30 cellular contexts compared by ENCODE assay signal in the genomic region with DNA sequence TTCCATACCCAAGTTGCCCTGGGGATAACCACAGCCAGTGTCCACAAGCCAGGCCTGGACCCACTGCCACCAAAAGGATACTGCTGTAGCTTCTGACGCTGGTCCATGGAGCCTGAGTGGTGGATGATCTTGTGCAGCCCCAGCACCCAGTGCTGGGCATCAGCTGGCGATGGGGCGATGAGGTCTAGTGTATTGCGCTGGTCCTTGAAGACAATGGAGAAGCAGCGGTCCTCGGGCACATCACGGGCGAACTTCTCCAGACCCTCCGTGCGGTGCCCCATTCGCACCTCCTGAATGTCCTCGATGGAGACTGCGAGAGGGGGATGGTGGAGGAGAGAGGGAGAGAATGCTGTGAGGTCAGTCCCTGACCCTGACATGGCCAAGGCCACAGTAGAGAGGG. TPM values are rescaled to one million over a fixed set of nuclear protein-coding genes. Genes with fewer than 3 reads are reported as not detected.
DNase-seq lines count a peak whose midpoint lies in the region; ATAC-seq, FAIRE-seq and TF ChIP-seq lines count a peak whose summit lies in the region.
"Had no signal": no experiment of that assay in that cellular context is flagged by ENCODE, and none has a peak within 500 bp of the region (broad histone marks: within the 10 kb centered on the region; RNA-seq: fewer than 3 reads in every experiment).

No MANE protein-coding gene starts in this region.

- peaks cover 3% of the 10 kb centered on the region; the same call in 1 of the 2 replicates for H4K20me1 ChIP-seq in K562 (replicated peaks; ENCODE audit: control insufficient read depth, insufficient read depth, low read length)

- peaks cover 51 to 55% of the 10 kb centered on the region in 2 experiments for H3K4me1 ChIP-seq in K562 (replicated peaks in 1 of 2; ENCODE audit: control insufficient read depth in 2 of 2, insufficient read depth in 2 of 2, low read length in 2 of 2)
- peaks cover 29% of the 10 kb centered on the region for H3K4me1 ChIP-seq in mucosa of descending colon (ENCODE audit: low read depth)
- no peaks in the 10 kb centered on the region for H3K4me1 ChIP-seq in sigmoid colon
- no peaks in the 10 kb centered on the region for H3K4me1 ChIP-seq in gastrocnemius medialis
- H3K4me1 ChIP-seq: A549, HAP-1 had no signal

- in situ Hi-C loops in K562 (cut with MboI), result no loop called here
- in situ Hi-C loops in gastrocnemius medialis (cut with MboI; ENCODE audit: low sequenced_read_pairs in 4 of 4), result no loop called here

- H3K9me1 ChIP-seq in K562 (ENCODE audit: control insufficient read depth, insufficient read depth, low read length), result peaks cover 6% of the 10 kb centered on the region

- no peak for TF ChIP-seq EP300 in K562 (IDR thresholded peaks at IDR 0.05; ENCODE audit: low read length)
- TF ChIP-seq EP300 in sigmoid colon (IDR thresholded peaks at IDR 0.05), result no peak

- peaks cover 77% of the 10 kb centered on the region for H3K36me3 Mint-ChIP-seq in CD4-positive, alpha-beta T cell (ENCODE audit: low read depth)

- no peak overlapping the region for H2AFZ ChIP-seq in K562 (ENCODE audit: low read depth, low read length)

- BruUV-seq in K562 (replicated peaks; lab: Mats Ljungman, UMichigan), result no TSS peak

- no peak for ATAC-seq in CD4-positive, alpha-beta T cell (ENCODE audit: poor library complexity)
- ATAC-seq in K562 (no peak), mucosa of descending colon (no peak), GM18858 (IDR thresholded peaks at IDR 0.05; ENCODE audit: unreplicated experiment) (no peak), GM21825 (IDR thresholded peaks at IDR 0.05; ENCODE audit: unreplicated experiment) (no peak), GM19328 (IDR thresholded peaks at IDR 0.05; ENCODE audit: unreplicated experiment) (no peak), gastrocnemius medialis (no peak)
- ATAC-seq: A549 had no signal

- peaks cover under 1% of the 10 kb centered on the region for H3K4me1 Mint-ChIP-seq in CD4-positive, alpha-beta T cell (ENCODE audit: low read depth)

- no peaks in the 10 kb centered on the region for H3K27me3 ChIP-seq in CD4-positive, alpha-beta T cell (ENCODE audit: control insufficient read depth, insufficient read depth, low read length)
- H3K27me3 ChIP-seq in K562 (ENCODE audit: control insufficient read depth in 2 of 2, insufficient read depth in 2 of 2, low read length in 2 of 2) (no peaks in the 10 kb centered on the region), sigmoid colon (no peaks in the 10 kb centered on the region), gastrocnemius medialis (no peaks in the 10 kb centered on the region)

- H3K4me3 Mint-ChIP-seq in CD4-positive, alpha-beta T cell, result no peak overlapping the region
- H3K4me3 Mint-ChIP-seq: HFFc6, IgD-negative memory B cell had no signal

- POLR2A ChIA-PET in CD4-positive, alpha-beta T cell (lab: Charles Lee), result no interaction called here
- POLR2A ChIA-PET in K562 (lab: Yijun Ruan, JAX), result interaction anchor here (0.6 to 1.2 kb wide), 2 partner anchors 13 to 401 kb away, joined by 3 read pairs; no protein-coding TSS in a partner anchor

- no peak for TF ChIP-seq RAD21 in K562 (CRISPR knock-in tag; conservative IDR thresholded peaks at IDR 0.05 in 1 of 2, IDR thresholded peaks at IDR 0.05 in 1 of 2)

- peaks cover 62% of the 10 kb centered on the region for H3K36me3 ChIP-seq in K562 (ENCODE audit: control insufficient read depth, insufficient read depth, low read length)
- no peaks in the 10 kb centered on the region for H3K36me3 ChIP-seq in mucosa of descending colon (ENCODE audit: low read depth)
- H3K36me3 ChIP-seq in sigmoid colon, result peaks cover 16 to 57% (median 23%) of the 10 kb centered on the region in 4 donors
- H3K36me3 ChIP-seq in gastrocnemius medialis, result peaks cover 0 to 23% of the 10 kb centered on the region in 2 donors

- H3K9ac ChIP-seq in K562 (ENCODE audit: insufficient read depth in 1 of 2, low read depth in 2 of 2, low read length in 2 of 2), result peak overlapping the region; percentile 6 to 96; a peak in 3 of 4 replicates

- H3K79me2 ChIP-seq in K562 (ENCODE audit: control insufficient read depth, insufficient read depth, low read length), result peaks cover 69% of the 10 kb centered on the region

- no peak for TF ChIP-seq CTCF in CD4-positive, alpha-beta T cell (IDR thresholded peaks at IDR 0.05)
- TF ChIP-seq CTCF in K562 (IDR thresholded peaks at IDR 0.05 in 2 of 3, conservative IDR thresholded peaks at IDR 0.05 in 1 of 3; ENCODE audit: insufficient read depth in 2 of 3, low read depth in 1 of 3, low read length in 3 of 3) (no peak), mucosa of descending colon (IDR thresholded peaks at IDR 0.05) (no peak), sigmoid colon (IDR thresholded peaks at IDR 0.05) (no peak), gastrocnemius medialis (IDR thresholded peaks at IDR 0.05 in 4 of 5, conservative IDR thresholded peaks at IDR 0.05 in 1 of 5) (no peak)

- H3K9me3 ChIP-seq in CD4-positive, alpha-beta T cell (ENCODE audit: control insufficient read depth, low read length), result peaks cover 7% of the 10 kb centered on the region
- H3K9me3 ChIP-seq in K562 (replicated peaks; ENCODE audit: control insufficient read depth, insufficient read depth, low read depth, low read length) (no peaks in the 10 kb centered on the region), mucosa of descending colon (no peaks in the 10 kb centered on the region), sigmoid colon (peaks cover 0 to 2% (median 0%) of the 10 kb centered on the region in 4 donors), gastrocnemius medialis (no peaks in the 10 kb centered on the region)
- H3K9me3 ChIP-seq: HAP-1 had no signal

- H3K27ac ChIP-seq in CD4-positive, alpha-beta T cell (ENCODE audit: low read depth, low read length), result no peak overlapping the region
- H3K27ac ChIP-seq in K562 (ENCODE audit: extremely low read depth, low read depth, low read length), result peak overlapping the region; percentile 79; the same call in 2 of the 3 replicates
- no peak overlapping the region for H3K27ac ChIP-seq in sigmoid colon
- H3K27ac ChIP-seq in gastrocnemius medialis, result no peak overlapping the region
- H3K27ac ChIP-seq: A549, HL-60 had no signal

- no peaks in the 10 kb centered on the region for H3K27me3 Mint-ChIP-seq in CD4-positive, alpha-beta T cell
- H3K27me3 Mint-ChIP-seq: IgD-negative memory B cell had no signal

- intact Hi-C loops in CD4-positive, alpha-beta T cell (cut with DNase I, micrococcal nuclease), result no loop called here
- intact Hi-C loops in K562 (cut with micrococcal nuclease), result no loop called here
- intact Hi-C loops in mucosa of descending colon (cut with DNase I, micrococcal nuclease), result no loop called here
- intact Hi-C loops in sigmoid colon (cut with DNase I), result no loop called here
- intact Hi-C loops in gastrocnemius medialis (cut with DNase I; ENCODE audit: low total_unique reads), result no loop called here

- H3K4me2 ChIP-seq in K562 (ENCODE audit: insufficient read depth, low read length), result peak overlapping the region; percentile 95
- H3K4me2 ChIP-seq: A549 had no signal

- no peak for TF ChIP-seq POLR2A in K562 (conservative IDR thresholded peaks at IDR 0.05)
- no peak for TF ChIP-seq POLR2A in sigmoid colon (IDR thresholded peaks at IDR 0.05)
- no peak for TF ChIP-seq POLR2A in gastrocnemius medialis (IDR thresholded peaks at IDR 0.05)

- CTCF ChIA-PET in CD4-positive, alpha-beta T cell (lab: Charles Lee), result no interaction called here
- CTCF ChIA-PET in K562 (lab: Yijun Ruan, JAX; ENCODE audit: low intra/inter-chr PET ratio), result no interaction called here

- 95% methylated on average over 9 of the region's 13 CpGs for WGBS in K562 (ENCODE audit: insufficient coverage, low coverage, missing lambda C conversion rate)
- WGBS in sigmoid colon, 2 donors, result 98% methylated on average over 13 of the region's 13 CpGs

- no peak overlapping the region; the same call in 1 of the 2 replicates for H3K4me3 ChIP-seq in K562
- no peak overlapping the region for H3K4me3 ChIP-seq in mucosa of descending colon
- no peak overlapping the region for H3K4me3 ChIP-seq in sigmoid colon
- no peak overlapping the region for H3K4me3 ChIP-seq in gastrocnemius medialis
- H3K4me3 ChIP-seq: A549, HAP-1 had no signal

- FAIRE-seq in K562 (lab: Jason Lieb, UNC), result no peak
- FAIRE-seq: A549, GM12891, GM19239 had no signal

- peak overlapping the region; percentile 31 for H3K27ac Mint-ChIP-seq in CD4-positive, alpha-beta T cell
- H3K27ac Mint-ChIP-seq: HFFc6, IgD-negative memory B cell had no signal

- no peak for DNase-seq in CD4-positive, alpha-beta T cell
- no peak for DNase-seq in K562 (ENCODE audit: extremely low read depth in 1 of 4, low spot score in 3 of 4)
- DNase-seq in mucosa of descending colon, result peak in 2 of 3 donors; percentile 28 to 52
- peak; percentile 60 for DNase-seq in sigmoid colon
- no peak for DNase-seq in gastrocnemius medialis
- DNase-seq: AML-193, C1 segment of cervical spinal cord, Calu3, DMS79 treated with DMSO at 0.1 percent for 48 hours, GF-D8, GOT3, HFFc6, NCI-H1048, NCI-H1417, NCI-H1694 treated with DMSO at 0.1 percent for 48 hours, NCI-H2081, NCI-H2227 treated with DMSO at 0.1 percent for 48 hours, NCI-H526 treated with DMSO at 0.1 percent for 48 hours, Right ventricle myocardium superior, RPMI8226 had no signal

- H3K9me3 Mint-ChIP-seq in CD4-positive, alpha-beta T cell, result no peaks in the 10 kb centered on the region
- H3K9me3 Mint-ChIP-seq: HFFc6 had no signal

RNA-seq across cellular contexts. Expression of gene PLCD1, which starts 13.0 kb away (rescaled TPM):
- total RNA-seq in CD4-positive, alpha-beta T cell, result 10 to 100 TPM; 67.0 to 69.8 TPM
- 283 and 655 TPM in 2 replicates for total RNA-seq in K562 (2011; cell fraction: chromatin; rRNA removed; ENCODE audit: low replicate concordance)
- 463 and 540 TPM in 2 replicates for total RNA-seq in K562 (2011; cell fraction: nucleolus; rRNA removed)
- 244 and 351 TPM in 2 replicates for total RNA-seq in K562 (2011; cell fraction: nucleoplasm; rRNA removed)
- total RNA-seq in K562 (2014; rRNA removed), result 152 and 190 TPM in 2 replicates
- total RNA-seq in K562 (2014; rRNA removed; fragmentation: Illumina TruSeq; extraction: Trizol), result 60.7 and 88.3 TPM in 2 replicates
- 47.5 and 50.1 TPM in 2 replicates for total RNA-seq in K562 (2015; rRNA removed; fragmentation: Illumina TruSeq; extraction: Trizol)
- 149 and 161 TPM in 2 replicates for total RNA-seq in K562 (2021)
- polyA plus RNA-seq in K562 (2011; rRNA removed), result 209 and 284 TPM in 2 replicates
- 214 and 249 TPM in 2 replicates for polyA plus RNA-seq in K562 (2011; cell fraction: cytosol; rRNA removed)
- 1,089 and 1,150 TPM in 2 replicates for polyA plus RNA-seq in K562 (2011; cell fraction: nucleus; rRNA removed)
- polyA plus RNA-seq in K562 (2012), result 67.9 and 83.7 TPM in 2 replicates
- polyA plus RNA-seq in K562 (2014; fragmentation: Illumina TruSeq; extraction: Trizol), result 135 and 145 TPM in 2 replicates
- 10 to 100 TPM in 1 of 2 experiments, 1 to 10 TPM in 1; 5.4 to 11.0 TPM for polyA plus RNA-seq in K562 (2014; fragmentation: Nextera tagmentation; extraction: Ambion mirVana)
- polyA plus RNA-seq in K562 (2014; rRNA removed), result 116 and 140 TPM in 2 replicates
- polyA minus RNA-seq in K562 (2011; rRNA and poly(A)+ RNA removed), result 191 and 192 TPM in 2 replicates
- 144 and 183 TPM in 2 replicates for polyA minus RNA-seq in K562 (2011; cell fraction: cytosol; rRNA and poly(A)+ RNA removed)
- polyA minus RNA-seq in K562 (2011; cell fraction: nucleus; rRNA and poly(A)+ RNA removed), result 158 and 240 TPM in 2 replicates
- 100 to 1,000 TPM in 1 of 3 donors, 10 to 100 TPM in 2; 38.2 to 113 (median 66.5) TPM for total RNA-seq in mucosa of descending colon
- total RNA-seq in sigmoid colon, result 10 to 100 TPM; 10.3 to 22.7 (median 14.2) TPM
- 100 to 1,000 TPM in 1 of 3 donors, 10 to 100 TPM in 2; 29.0 to 139 (median 85.9) TPM for polyA plus RNA-seq in sigmoid colon
- 1 to 10 TPM; 2.4 to 6.2 (median 4.7) TPM for total RNA-seq in gastrocnemius medialis

RNA-seq across cellular contexts. Expression of gene DLEC1, which starts 22.6 kb away (rescaled TPM):
- total RNA-seq in CD4-positive, alpha-beta T cell, result 1 to 10 TPM; 4.4 to 5.1 TPM
- total RNA-seq in K562 (2011; cell fraction: chromatin; rRNA removed; ENCODE audit: low replicate concordance), result 0.12 TPM in 1 of 2 replicates, not detected in the other
- total RNA-seq in K562 (2011; cell fraction: nucleolus; rRNA removed), result not detected in 2 replicates
- not detected in 2 replicates for total RNA-seq in K562 (2011; cell fraction: nucleoplasm; rRNA removed)
- total RNA-seq in K562 (2014; rRNA removed) (not detected in 2 replicates), K562 (2014; rRNA removed; fragmentation: Illumina TruSeq; extraction: Trizol) (not detected in 2 replicates), K562 (2015; rRNA removed; fragmentation: Illumina TruSeq; extraction: Trizol) (not detected in 2 replicates), K562 (2021) (0.02 TPM in 1 of 2 replicates, not detected in the other), mucosa of descending colon (1 to 10 TPM in 2 of 3 donors, under 1 TPM in 1; 0.73 to 1.7 (median 1.5) TPM), sigmoid colon (under 1 TPM; 0.16 to 0.41 (median 0.32) TPM), gastrocnemius medialis (not detected)
- polyA plus RNA-seq in K562 (2011; rRNA removed) (not detected in 2 replicates), K562 (2014; fragmentation: Illumina TruSeq; extraction: Trizol) (not detected in 2 replicates), K562 (2014; fragmentation: Nextera tagmentation; extraction: Ambion mirVana) (under 1 TPM; 0.07 to 0.08 TPM), K562 (2014; rRNA removed) (not detected in 2 replicates), sigmoid colon (under 1 TPM; 0.42 to 0.60 (median 0.46) TPM)
- polyA plus RNA-seq in K562 (2011; cell fraction: cytosol; rRNA removed), result 0.01 TPM in 1 of 2 replicates, not detected in the other
- 0.06 and 0.18 TPM in 2 replicates for polyA plus RNA-seq in K562 (2011; cell fraction: nucleus; rRNA removed)
- 0.10 and 0.18 TPM in 2 replicates for polyA plus RNA-seq in K562 (2012)
- not detected in 2 replicates for polyA minus RNA-seq in K562 (2011; rRNA and poly(A)+ RNA removed)
- polyA minus RNA-seq in K562 (2011; cell fraction: cytosol; rRNA and poly(A)+ RNA removed), result not detected in 2 replicates
- polyA minus RNA-seq in K562 (2011; cell fraction: nucleus; rRNA and poly(A)+ RNA removed), result not detected in 2 replicates
- total RNA-seq: SK-MEL-5 had no signal

RNA-seq across cellular contexts. Expression of gene VILL, which starts 25.8 kb away (rescaled TPM):
- total RNA-seq in CD4-positive, alpha-beta T cell, result 10 to 100 TPM; 23.2 to 24.4 TPM
- 21.1 and 67.2 TPM in 2 replicates for total RNA-seq in K562 (2011; cell fraction: chromatin; rRNA removed; ENCODE audit: low replicate concordance)
- total RNA-seq in K562 (2011; cell fraction: nucleolus; rRNA removed), result 38.7 and 48.8 TPM in 2 replicates
- 25.6 and 29.8 TPM in 2 replicates for total RNA-seq in K562 (2011; cell fraction: nucleoplasm; rRNA removed)
- total RNA-seq in K562 (2014; rRNA removed) (12.6 and 17.4 TPM in 2 replicates), K562 (2014; rRNA removed; fragmentation: Illumina TruSeq; extraction: Trizol) (3.3 and 4.3 TPM in 2 replicates), K562 (2015; rRNA removed; fragmentation: Illumina TruSeq; extraction: Trizol) (8.8 and 9.2 TPM in 2 replicates), K562 (2021) (12.4 and 13.4 TPM in 2 replicates), mucosa of descending colon (100 to 1,000 TPM in 2 of 3 donors, 10 to 100 TPM in 1; 69.7 to 197 (median 150) TPM), sigmoid colon (1 to 10 TPM; 5.3 to 8.3 (median 6.6) TPM), gastrocnemius medialis (1 to 10 TPM in 1 of 4 donors, under 1 TPM in 3; 0.51 to 4.6 (median 0.66) TPM)
- polyA plus RNA-seq in K562 (2011; rRNA removed) (7.7 and 10.6 TPM in 2 replicates), K562 (2014; fragmentation: Illumina TruSeq; extraction: Trizol) (8.7 and 9.8 TPM in 2 replicates), K562 (2014; fragmentation: Nextera tagmentation; extraction: Ambion mirVana) (under 1 TPM; 0.11 to 0.49 TPM), K562 (2014; rRNA removed) (16.0 and 18.1 TPM in 2 replicates), sigmoid colon (100 to 1,000 TPM in 1 of 3 donors, 10 to 100 TPM in 2; 81.7 to 175 (median 97.0) TPM)
- 9.8 and 17.0 TPM in 2 replicates for polyA plus RNA-seq in K562 (2011; cell fraction: cytosol; rRNA removed)
- 51.3 and 85.1 TPM in 2 replicates for polyA plus RNA-seq in K562 (2011; cell fraction: nucleus; rRNA removed)
- 10.0 and 15.4 TPM in 2 replicates for polyA plus RNA-seq in K562 (2012)
- polyA minus RNA-seq in K562 (2011; rRNA and poly(A)+ RNA removed), result 10.8 and 11.9 TPM in 2 replicates
- polyA minus RNA-seq in K562 (2011; cell fraction: cytosol; rRNA and poly(A)+ RNA removed), result 2.6 and 4.9 TPM in 2 replicates
- 32.0 and 33.5 TPM in 2 replicates for polyA minus RNA-seq in K562 (2011; cell fraction: nucleus; rRNA and poly(A)+ RNA removed)

Comparison
In these comparisons a context has a peak if more than half of its experiments do, and no peak if none do; other contexts are left out.
1. DNase-seq: peak in mucosa of descending colon (2 of 3) and sigmoid colon (single experiment); none in CD4-positive, alpha-beta T cell (0 of 10), K562 (0 of 4) and gastrocnemius medialis (0 of 2).